Comparison of ENCODE assay signal across 20 cellular contexts in genomic region chr17:27496971-27497370, GRCh38. TPM values are rescaled to one million over a fixed set of nuclear protein-coding genes. Genes with fewer than 3 reads are reported as not detected.
DNase-seq lines count a peak whose midpoint lies in the region; ATAC-seq, FAIRE-seq and TF ChIP-seq lines count a peak whose summit lies in the region.
"Had no signal": no experiment of that assay in that cellular context is flagged by ENCODE, and none has a peak within 500 bp of the region (broad histone marks: within the 10 kb centered on the region; RNA-seq: fewer than 3 reads in every experiment).

No MANE protein-coding gene starts in this region.

- POLR2A ChIA-PET in activated B cell treated with CpG ODN at 0.5 μM for 24 hours (lab: Charles Lee), result interaction anchor here (0.6 to 1.9 kb wide), 4 partner anchors 20 to 49 kb away, joined by 3 to 4 read pairs (median 3); no protein-coding TSS in a partner anchor

- peak; percentile 33 for FAIRE-seq in GM18507 (lab: Jason Lieb, UNC)
- FAIRE-seq: GM12892, TTC549 had no signal

- DNase-seq in GM18507 (ENCODE audit: extremely low spot score, insufficient read length, low read depth) (no peak), activated B cell treated with CpG ODN at 0.5 μM for 24 hours (no peak), fibroblast of villous mesenchyme (ENCODE audit: low read depth) (peak; percentile 68), NCI-H2196 (lab: John Stamatoyannopoulos, UW; ENCODE audit: unreplicated experiment) (no peak)
- DNase-seq in natural killer cell treated with Interleukin-12 subunit alpha and Interleukin-12 subunit beta and Interleukin-15 and Interleukin-18, amount 100 ng/mL, for 72 hours (ENCODE audit: low spot score), result no peak
- DNase-seq in stimulated activated naive CD8-positive, alpha-beta T cell treated with anti-CD3 and anti-CD28 coated beads, Interleukin-15, Interleukin-2, amounts not matched to agents 100 U/mL and 50 U/mL, for 24 hours, result no peak
- no peak for DNase-seq in effector CD8-positive, alpha-beta T cell (lab: John Stamatoyannopoulos, UW)
- DNase-seq: activated naive CD4-positive, alpha-beta T cell treated with Interleukin-2 at 50 U/mL for 16 hours; activated T-cell treated with anti-CD3 and anti-CD28 coated beads for 4 hours; colonic mucosa; erythroblast; head of caudate nucleus; Karpas-422; NCI-H1092 treated with DMSO at 0.1 percent for 48 hours; right cardiac atrium had no signal

- H3K4me3 ChIP-seq in fibroblast of villous mesenchyme (ENCODE audit: low read depth, low read length) (no peak overlapping the region), skin epidermis (no peak overlapping the region)
- H3K4me3 ChIP-seq: colonic mucosa, Peyer's patch had no signal

- H3K27ac Mint-ChIP-seq in activated B cell treated with CpG ODN at 0.5 μM for 24 hours, result peak overlapping the region; percentile 30
- H3K27ac Mint-ChIP-seq in natural killer cell treated with Interleukin-12 subunit alpha and Interleukin-12 subunit beta and Interleukin-15 and Interleukin-18, amount 100 ng/mL, for 72 hours, result peak overlapping the region in 1 of 2 donors; percentile 59

- no peak overlapping the region for H3K4me3 Mint-ChIP-seq in activated B cell treated with CpG ODN at 0.5 μM for 24 hours
- H3K4me3 Mint-ChIP-seq in natural killer cell treated with Interleukin-12 subunit alpha and Interleukin-12 subunit beta and Interleukin-15 and Interleukin-18, amount 100 ng/mL, for 72 hours, result no peak overlapping the region

- TF ChIP-seq CTCF in activated B cell treated with CpG ODN at 0.5 μM for 24 hours (IDR thresholded peaks at IDR 0.05), result no peak
- TF ChIP-seq CTCF in fibroblast of villous mesenchyme (IDR thresholded peaks at IDR 0.05; ENCODE audit: insufficient read depth, low read depth, low read length), result no peak

- peak overlapping the region in 18 of 21 experiments; percentile 8 to 88 (median 73) for H3K27ac ChIP-seq in skin epidermis
- H3K27ac ChIP-seq: colonic mucosa, neutrophil, Peyer's patch had no signal

- intact Hi-C loops in activated B cell treated with CpG ODN at 0.5 μM for 24 hours (cut with micrococcal nuclease), result loop anchor here (1.0 kb wide), 1 partner anchor 9 kb away; no protein-coding TSS in a partner anchor

- H3K36me3 Mint-ChIP-seq in activated B cell treated with CpG ODN at 0.5 μM for 24 hours (ENCODE audit: low read depth), result peaks cover 20% of the 10 kb centered on the region
- H3K36me3 Mint-ChIP-seq in natural killer cell treated with Interleukin-12 subunit alpha and Interleukin-12 subunit beta and Interleukin-15 and Interleukin-18, amount 100 ng/mL, for 72 hours, result peaks cover 9% of the 10 kb centered on the region

- H3K27me3 Mint-ChIP-seq in activated B cell treated with CpG ODN at 0.5 μM for 24 hours, result no peaks in the 10 kb centered on the region
- no peaks in the 10 kb centered on the region for H3K27me3 Mint-ChIP-seq in natural killer cell treated with Interleukin-12 subunit alpha and Interleukin-12 subunit beta and Interleukin-15 and Interleukin-18, amount 100 ng/mL, for 72 hours

- peaks cover 34% of the 10 kb centered on the region for H3K4me1 Mint-ChIP-seq in activated B cell treated with CpG ODN at 0.5 μM for 24 hours
- H3K4me1 Mint-ChIP-seq in natural killer cell treated with Interleukin-12 subunit alpha and Interleukin-12 subunit beta and Interleukin-15 and Interleukin-18, amount 100 ng/mL, for 72 hours (ENCODE audit: low read depth in 2 of 2), result peaks cover 26 to 27% of the 10 kb centered on the region in 2 donors

- CTCF ChIA-PET in activated B cell treated with CpG ODN at 0.5 μM for 24 hours (lab: Charles Lee), result interaction anchor here (1.1 kb wide), 1 partner anchor 39 kb away, joined by 4 read pairs; no protein-coding TSS in a partner anchor

- H3K9me3 Mint-ChIP-seq in activated B cell treated with CpG ODN at 0.5 μM for 24 hours, result peaks cover 9% of the 10 kb centered on the region
- no peaks in the 10 kb centered on the region for H3K9me3 Mint-ChIP-seq in natural killer cell treated with Interleukin-12 subunit alpha and Interleukin-12 subunit beta and Interleukin-15 and Interleukin-18, amount 100 ng/mL, for 72 hours

- ATAC-seq in activated B cell treated with CpG ODN at 0.5 μM for 24 hours (ENCODE audit: low read depth), result no peak
- no peak for ATAC-seq in natural killer cell treated with Interleukin-12 subunit alpha and Interleukin-12 subunit beta and Interleukin-15 and Interleukin-18, amount 100 ng/mL, for 72 hours
- ATAC-seq in stimulated activated naive CD8-positive, alpha-beta T cell treated with anti-CD3 and anti-CD28 coated beads, Interleukin-15, Interleukin-2, amounts not matched to agents 100 U/mL and 50 U/mL, for 24 hours, result no peak
- ATAC-seq: right cardiac atrium had no signal

RNA-seq across cellular contexts. Expression of gene KSR1, which starts 40.7 kb away (rescaled TPM):
- total RNA-seq in activated B cell treated with CpG ODN at 0.5 μM for 24 hours (90.1 and 114 TPM in 2 replicates), fibroblast of villous mesenchyme (15.5 and 34.1 TPM in 2 replicates)
- total RNA-seq in natural killer cell treated with Interleukin-12 subunit alpha and Interleukin-12 subunit beta and Interleukin-15 and Interleukin-18, amount 100 ng/mL, for 72 hours, result 100 to 1,000 TPM; 122 to 236 TPM
